20 cellular contexts compared by ENCODE assay signal in the genomic region with DNA sequence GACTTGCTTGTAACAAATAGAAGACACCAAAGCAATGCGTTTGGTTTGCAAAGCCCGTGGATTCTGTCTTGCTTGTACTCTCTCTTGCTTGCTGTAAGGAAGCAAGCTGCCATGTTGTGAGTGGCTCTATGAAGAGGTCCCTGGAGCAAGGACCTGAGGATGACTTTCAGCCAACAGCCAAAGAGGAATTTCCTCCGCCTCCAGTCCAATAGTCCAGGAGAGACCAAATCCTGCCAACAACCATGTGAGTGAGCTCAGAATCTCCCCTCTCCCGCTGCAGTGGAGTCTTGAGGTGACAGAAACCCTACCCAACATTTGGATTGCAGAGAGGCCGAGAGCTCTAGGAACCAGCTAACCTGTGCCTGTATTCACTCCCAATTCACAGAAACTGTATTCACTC. TPM values are rescaled to one million over a fixed set of nuclear protein-coding genes. Genes with fewer than 3 reads are reported as not detected.
DNase-seq lines count a peak whose midpoint lies in the region; TF ChIP-seq lines count a peak whose summit lies in the region.
"Had no signal": no experiment of that assay in that cellular context is flagged by ENCODE, and none has a peak within 500 bp of the region (broad histone marks: within the 10 kb centered on the region; RNA-seq: fewer than 3 reads in every experiment).

No MANE protein-coding gene starts in this region.

- H3K27me3 ChIP-seq in Karpas-422 (ENCODE audit: low read length) (no peaks in the 10 kb centered on the region), osteoblast (ENCODE audit: insufficient read depth, low read length) (peaks cover 21% of the 10 kb centered on the region)

- H3K9ac ChIP-seq in Karpas-422 (ENCODE audit: low read length) = no peak overlapping the region
- H3K9ac ChIP-seq: GM23248 had no signal

- peak overlapping the region; percentile 77 for H3K27ac Mint-ChIP-seq in dendritic cell treated with granulocyte-macrophage colony-stimulating factor and Interleukin-4, amounts not matched to agents 40 ng/mL and 50 ng/mL, for 4 days
- no peak overlapping the region for H3K27ac Mint-ChIP-seq in activated CD4-positive, alpha-beta memory T cell treated with anti-CD3 and anti-CD28 coated beads for 36 hours
- H3K27ac Mint-ChIP-seq: CD4-positive, alpha-beta memory T cell had no signal

- no peaks in the 10 kb centered on the region for H3K36me3 Mint-ChIP-seq in dendritic cell treated with granulocyte-macrophage colony-stimulating factor and Interleukin-4, amounts not matched to agents 40 ng/mL and 50 ng/mL, for 4 days (ENCODE audit: low read depth)
- no peaks in the 10 kb centered on the region for H3K36me3 Mint-ChIP-seq in activated CD4-positive, alpha-beta memory T cell treated with anti-CD3 and anti-CD28 coated beads for 36 hours
- H3K36me3 Mint-ChIP-seq: CD4-positive, alpha-beta memory T cell had no signal

- H3K4me2 ChIP-seq in Karpas-422 (ENCODE audit: low read depth, low read length, poor library complexity, severe bottlenecking) (peak overlapping the region; percentile 77), osteoblast (ENCODE audit: insufficient read depth, low read length) (no peak overlapping the region)

- H3K4me1 ChIP-seq in Karpas-422 (ENCODE audit: low read length) (peaks cover 31% of the 10 kb centered on the region), osteoblast (ENCODE audit: insufficient read depth, low read length) (no peaks in the 10 kb centered on the region)

- H3K9me2 ChIP-seq in Karpas-422 (replicated peaks; ENCODE audit: insufficient read depth, low read length) = no peaks in the 10 kb centered on the region

- H3K9me3 ChIP-seq in Karpas-422 (ENCODE audit: low read length) (no peaks in the 10 kb centered on the region), osteoblast (ENCODE audit: low read depth, low read length) (no peaks in the 10 kb centered on the region)

- H3K79me2 ChIP-seq in Karpas-422 (ENCODE audit: low read length) = no peaks in the 10 kb centered on the region
- H3K79me2 ChIP-seq in osteoblast (ENCODE audit: insufficient read depth, low read length) = no peaks in the 10 kb centered on the region

- no peaks in the 10 kb centered on the region for H3K9me3 Mint-ChIP-seq in dendritic cell treated with granulocyte-macrophage colony-stimulating factor and Interleukin-4, amounts not matched to agents 40 ng/mL and 50 ng/mL, for 4 days
- no peaks in the 10 kb centered on the region for H3K9me3 Mint-ChIP-seq in activated CD4-positive, alpha-beta memory T cell treated with anti-CD3 and anti-CD28 coated beads for 36 hours
- H3K9me3 Mint-ChIP-seq: CD4-positive, alpha-beta memory T cell had no signal

- no peaks in the 10 kb centered on the region for H3K27me3 Mint-ChIP-seq in dendritic cell treated with granulocyte-macrophage colony-stimulating factor and Interleukin-4, amounts not matched to agents 40 ng/mL and 50 ng/mL, for 4 days
- peaks cover 10% of the 10 kb centered on the region for H3K27me3 Mint-ChIP-seq in activated CD4-positive, alpha-beta memory T cell treated with anti-CD3 and anti-CD28 coated beads for 36 hours

- POLR2A ChIA-PET in activated CD4-positive, alpha-beta memory T cell treated with anti-CD3 and anti-CD28 coated beads for 36 hours (lab: Charles Lee) = no interaction called here

- H3K4me3 Mint-ChIP-seq in dendritic cell treated with granulocyte-macrophage colony-stimulating factor and Interleukin-4, amounts not matched to agents 40 ng/mL and 50 ng/mL, for 4 days = no peak overlapping the region
- no peak overlapping the region for H3K4me3 Mint-ChIP-seq in activated CD4-positive, alpha-beta memory T cell treated with anti-CD3 and anti-CD28 coated beads for 36 hours
- H3K4me3 Mint-ChIP-seq: CD4-positive, alpha-beta memory T cell had no signal

- DNase-seq in Karpas-422 (no peak), osteoblast (ENCODE audit: insufficient read length, low spot score, missing footprints) (peak; percentile 37), NCI-H1092 treated with DMSO at 0.1 percent for 48 hours (lab: John Stamatoyannopoulos, UW) (no peak)
- DNase-seq in stimulated activated CD4-positive, alpha-beta T cell treated with anti-CD3 and anti-CD28 coated beads, Interleukin-4, amount 100 ng/mL, for 1 hour = no peak
- DNase-seq in activated CD4-positive, alpha-beta memory T cell treated with anti-CD3 and anti-CD28 coated beads for 36 hours = no peak
- DNase-seq: C1 segment of cervical spinal cord; Calu3; CD4-positive, alpha-beta memory T cell; COR-L47; DMS53; DMS79 treated with DMSO at 0.1 percent for 48 hours; GM23248; H7; HCEC 1CT had no signal

- H3K27ac ChIP-seq in Karpas-422 (ENCODE audit: low read length) (no peak overlapping the region), osteoblast (ENCODE audit: low read depth, low read length) (no peak overlapping the region)
- H3K27ac ChIP-seq: GM23248 had no signal

- H3K36me3 ChIP-seq in Karpas-422 (ENCODE audit: insufficient read depth, low read length) (no peaks in the 10 kb centered on the region), osteoblast (ENCODE audit: insufficient read depth, low read length) (no peaks in the 10 kb centered on the region)

- CTCF ChIA-PET in activated CD4-positive, alpha-beta memory T cell treated with anti-CD3 and anti-CD28 coated beads for 36 hours (lab: Charles Lee) = interaction anchor here (1.8 kb wide), 1 partner anchor 42 kb away, joined by 5 read pairs; no protein-coding TSS in a partner anchor

- H3K4me1 Mint-ChIP-seq in dendritic cell treated with granulocyte-macrophage colony-stimulating factor and Interleukin-4, amounts not matched to agents 40 ng/mL and 50 ng/mL, for 4 days (ENCODE audit: low read depth) = peaks cover 54% of the 10 kb centered on the region
- no peaks in the 10 kb centered on the region for H3K4me1 Mint-ChIP-seq in activated CD4-positive, alpha-beta memory T cell treated with anti-CD3 and anti-CD28 coated beads for 36 hours (ENCODE audit: low read depth)
- H3K4me1 Mint-ChIP-seq: CD4-positive, alpha-beta memory T cell had no signal

- no peak for TF ChIP-seq CTCF in osteoblast (IDR thresholded peaks at IDR 0.05; ENCODE audit: extremely low read depth, low read depth, low read length)

- no peaks in the 10 kb centered on the region for H4K20me1 ChIP-seq in Karpas-422 (ENCODE audit: insufficient read depth, low read depth, low read length)
- H4K20me1 ChIP-seq in osteoblast (ENCODE audit: insufficient read depth, low read length) = no peaks in the 10 kb centered on the region

- no peak overlapping the region for H3K4me3 ChIP-seq in Karpas-422 (ENCODE audit: low read length)
- no peak overlapping the region for H3K4me3 ChIP-seq in osteoblast (ENCODE audit: insufficient read depth, low read length)
- H3K4me3 ChIP-seq: GM23248 had no signal

- intact Hi-C loops in dendritic cell treated with granulocyte-macrophage colony-stimulating factor and Interleukin-4, amounts not matched to agents 40 ng/mL and 50 ng/mL, for 4 days (cut with micrococcal nuclease) = no loop called here
- intact Hi-C loops in activated CD4-positive, alpha-beta memory T cell treated with anti-CD3 and anti-CD28 coated beads for 36 hours (cut with micrococcal nuclease) = no loop called here

- H2AFZ ChIP-seq in Karpas-422 (ENCODE audit: low read length) (peak overlapping the region; percentile 91), osteoblast (ENCODE audit: low read length) (no peak overlapping the region)
- H2AFZ ChIP-seq: GM23248 had no signal

RNA-seq across cellular contexts. Expression of gene KCNA10, which starts 17.2 kb away (rescaled TPM):
- not detected in 2 replicates for total RNA-seq in Karpas-422 (2014; rRNA removed; shearing (Covaris generic); ENCODE audit: low replicate concordance)
- total RNA-seq in osteoblast = not detected in 2 replicates
- total RNA-seq in activated CD4-positive, alpha-beta memory T cell treated with anti-CD3 and anti-CD28 coated beads for 36 hours = not detected
- total RNA-seq: A172; A673; Calu3; CD4-positive, alpha-beta memory T cell; Daoy; G401; GM23248; H1; H7 had no signal

RNA-seq across cellular contexts. Expression of gene PROK1, which starts 50.8 kb away (rescaled TPM):
- total RNA-seq in Karpas-422 (2014; rRNA removed; shearing (Covaris generic); ENCODE audit: low replicate concordance) = not detected in 2 replicates
- not detected in 2 replicates for total RNA-seq in osteoblast
- total RNA-seq in activated CD4-positive, alpha-beta memory T cell treated with anti-CD3 and anti-CD28 coated beads for 36 hours = not detected
- total RNA-seq: A172; A673; Calu3; CD4-positive, alpha-beta memory T cell; Daoy; G401; GM23248; H1; H7 had no signal
